8 cellular contexts compared by ENCODE assay signal in the genomic region with DNA sequence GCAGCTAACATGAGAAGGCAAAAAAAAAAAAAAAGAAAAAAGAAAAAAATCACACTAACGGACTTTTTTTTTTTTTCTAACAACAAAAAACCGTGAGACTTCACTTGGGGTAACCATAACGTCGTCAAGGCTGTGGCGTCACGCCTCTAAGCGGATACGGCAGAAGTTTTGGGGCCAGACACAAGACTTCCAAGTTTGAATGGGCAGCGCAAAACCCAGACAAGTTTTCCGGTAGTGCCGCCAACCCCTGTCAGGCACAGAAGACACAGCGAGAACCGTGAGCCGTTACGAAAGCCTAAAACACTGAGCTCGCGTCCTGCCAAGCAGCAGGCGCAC. TPM values are rescaled to one million over a fixed set of nuclear protein-coding genes. Genes with fewer than 3 reads are reported as not detected.
DNase-seq lines count a peak whose midpoint lies in the region; ATAC-seq and TF ChIP-seq lines count a peak whose summit lies in the region.

No MANE protein-coding gene starts in this region.

- POLR2A ChIA-PET in IMR-90 (lab: Charles Lee; ENCODE audit: unreplicated experiment), result no interaction called here

- dilution Hi-C loops in IMR-90 (cut with HindIII; ENCODE audit: low sequenced_read_pairs, unreplicated experiment), result no loop called here

- H3K36me3 ChIP-seq in IMR-90 (ENCODE audit: control insufficient read depth, insufficient read depth, low read length) (peaks cover 3% of the 10 kb centered on the region), brain microvascular endothelial cell (replicated peaks) (no peaks in the 10 kb centered on the region), mesenchymal stem cell (ENCODE audit: control insufficient read depth in 1 of 2, insufficient read depth in 2 of 2, low read depth in 1 of 2, low read length in 2 of 2) (peaks cover 0 to 10% of the 10 kb centered on the region in 2 experiments), aorta (ENCODE audit: control insufficient read depth in 1 of 2, insufficient read depth in 2 of 2, low read length in 1 of 2) (no peaks in the 10 kb centered on the region)

- DNase-seq in IMR-90 (no peak), brain microvascular endothelial cell (no peak), mesenchymal stem cell (no peak), aorta (no peak), GOT3 (lab: John Stamatoyannopoulos, UW) (no peak), hepatic stellate cell (ENCODE audit: low spot score) (no peak)

- no peak overlapping the region for H2BK20ac ChIP-seq in IMR-90 (ENCODE audit: low read depth, low read length)

- peak; percentile 35 for ATAC-seq in GM21423 (IDR thresholded peaks at IDR 0.05; ENCODE audit: unreplicated experiment)
- ATAC-seq in IMR-90 (ENCODE audit: low read depth), result peak; percentile 41
- ATAC-seq in aorta (ENCODE audit: low FRiP score), result peak; percentile 63

- H2BK12ac ChIP-seq in mesenchymal stem cell (ENCODE audit: low read length in 2 of 2), result no peak overlapping the region

- peak overlapping the region; percentile 61 for H3K4ac ChIP-seq in IMR-90 (ENCODE audit: low read depth, low read length)
- H3K4ac ChIP-seq in mesenchymal stem cell (ENCODE audit: low read depth in 1 of 2, low read length in 2 of 2), result no peak overlapping the region

- 4% methylated on average over 7 of the region's 18 CpGs; no CpG with 5 or more reads in 1 of the 2 experiments for WGBS in IMR-90 (ENCODE audit: extremely low coverage in 2 of 2, insufficient read length in 1 of 2), 2 experiments
- WGBS in mesenchymal stem cell, result 0% methylated on average over 18 of the region's 18 CpGs
- WGBS in aorta, 2 donors, result 0% methylated on average over 18 of the region's 18 CpGs

- CTCF ChIA-PET in IMR-90 (lab: Yijun Ruan, JAX), result no interaction called here

- H3K18ac ChIP-seq in IMR-90 (ENCODE audit: low read depth, low read length), result no peak overlapping the region
- peak overlapping the region in 1 of 2 experiments; percentile 82 for H3K18ac ChIP-seq in mesenchymal stem cell (ENCODE audit: low read depth in 1 of 2, low read length in 2 of 2)

- no peak for TF ChIP-seq RAD21 in IMR-90 (IDR thresholded peaks at IDR 0.05; ENCODE audit: low read length)

- peak overlapping the region; percentile 7; the same call in 1 of the 2 replicates for H2BK120ac ChIP-seq in IMR-90 (ENCODE audit: low read depth, low read length)
- no peak overlapping the region for H2BK120ac ChIP-seq in mesenchymal stem cell (ENCODE audit: low read depth, low read length)

- H4K5ac ChIP-seq in IMR-90 (ENCODE audit: low read depth, low read length), result peak overlapping the region; percentile 10; the same call in 1 of the 2 replicates

- intact Hi-C loops in IMR-90 (cut with micrococcal nuclease) (no loop called here), aorta (cut with DNase I) (no loop called here)

- H2BK5ac ChIP-seq in IMR-90 (ENCODE audit: low read depth, low read length, poor library complexity, severe bottlenecking), result peak overlapping the region; percentile 26
- no peak overlapping the region for H2BK5ac ChIP-seq in mesenchymal stem cell (ENCODE audit: low read depth, low read length, poor library complexity, severe bottlenecking)

- H3K4me3 ChIP-seq in IMR-90 (ENCODE audit: insufficient read depth, low read depth, low read length), result peak overlapping the region; percentile 63
- H3K4me3 ChIP-seq in brain microvascular endothelial cell (ENCODE audit: low read depth, low read length), result peak overlapping the region; percentile 90
- peak overlapping the region; percentile 99 to 100 for H3K4me3 ChIP-seq in mesenchymal stem cell (ENCODE audit: insufficient read depth in 1 of 2, low read depth in 1 of 2, low read length in 2 of 2)
- peak overlapping the region; percentile 29 to 57 for H3K4me3 ChIP-seq in aorta (ENCODE audit: low read length in 2 of 2)

- H2AK9ac ChIP-seq in IMR-90 (replicated peaks; ENCODE audit: low read depth, low read length, poor library complexity), result peak overlapping the region; percentile 90

- no peaks in the 10 kb centered on the region for H3K9me1 ChIP-seq in IMR-90 (ENCODE audit: insufficient read depth, low read length)

- in situ Hi-C loops in IMR-90 (cut with MboI; ENCODE audit: low sequenced_read_pairs), result no loop called here
- in situ Hi-C loops in brain microvascular endothelial cell (cut with HindIII; ENCODE audit: low pct_ligation_motif_present, low sequenced_read_pairs), result no loop called here

- H2BK15ac ChIP-seq in IMR-90 (ENCODE audit: low read depth, low read length) (peak overlapping the region; percentile 62; the same call in 1 of the 3 replicates), mesenchymal stem cell (ENCODE audit: low read depth, poor library complexity, severe bottlenecking) (peak overlapping the region; percentile 84)

- peak overlapping the region; percentile 94 for H3K27ac ChIP-seq in C4-2B
- peak overlapping the region; percentile 69 for H3K27ac ChIP-seq in IMR-90 (ENCODE audit: insufficient read depth, low read length)
- peak overlapping the region; percentile 92 for H3K27ac ChIP-seq in brain microvascular endothelial cell
- H3K27ac ChIP-seq in mesenchymal stem cell (ENCODE audit: low read length, poor library complexity, severe bottlenecking), result peak overlapping the region; percentile 82
- peak overlapping the region in 1 of 2 donors; percentile 54 for H3K27ac ChIP-seq in aorta (ENCODE audit: low read depth in 1 of 2, low read length in 2 of 2)

- H3K27me3 ChIP-seq in IMR-90 (ENCODE audit: control insufficient read depth, insufficient read depth, low read length) (no peaks in the 10 kb centered on the region), brain microvascular endothelial cell (replicated peaks) (no peaks in the 10 kb centered on the region), mesenchymal stem cell (ENCODE audit: control insufficient read depth in 1 of 2, insufficient read depth in 1 of 2, low read length in 2 of 2) (no peaks in the 10 kb centered on the region), aorta (ENCODE audit: control insufficient read depth in 1 of 2, insufficient read depth in 2 of 2, low read length in 1 of 2) (no peaks in the 10 kb centered on the region)

- TF ChIP-seq POLR2A in IMR-90 (IDR thresholded peaks at IDR 0.05; ENCODE audit: low read depth, low read length), result no peak

- H2AFZ ChIP-seq in IMR-90 (replicated peaks; ENCODE audit: low read length, poor library complexity) (peak overlapping the region; percentile 98), mesenchymal stem cell (ENCODE audit: low read depth, low read length) (peak overlapping the region; percentile 94)

- H3K23ac ChIP-seq in IMR-90 (ENCODE audit: low read depth, low read length) (peak overlapping the region; percentile 40; the same call in 1 of the 2 replicates), mesenchymal stem cell (ENCODE audit: low read length in 2 of 2) (no peak overlapping the region)

- peak overlapping the region; percentile 45; the same call in 1 of the 2 replicates for H3K56ac ChIP-seq in IMR-90 (ENCODE audit: extremely low read depth, insufficient read depth, low read length)

- H3K9ac ChIP-seq in IMR-90 (ENCODE audit: low read depth, low read length), result peak overlapping the region; percentile 64
- peak overlapping the region; percentile 97 for H3K9ac ChIP-seq in mesenchymal stem cell (ENCODE audit: low read length)

- peaks cover 26% of the 10 kb centered on the region for H4K20me1 ChIP-seq in IMR-90 (ENCODE audit: insufficient read depth, low read length)

- BruUV-seq in IMR-90 (replicated peaks; lab: Mats Ljungman, UMichigan), result no TSS peak

- H3K4me2 ChIP-seq in IMR-90 (ENCODE audit: low read depth, low read length) (peak overlapping the region; percentile 51), mesenchymal stem cell (ENCODE audit: low read length, poor library complexity, severe bottlenecking) (peak overlapping the region; percentile 66)

- TF ChIP-seq CTCF in C4-2B (conservative IDR thresholded peaks at IDR 0.05) (no peak), IMR-90 (conservative IDR thresholded peaks at IDR 0.05; ENCODE audit: low read depth, low read length) (no peak), brain microvascular endothelial cell (IDR thresholded peaks at IDR 0.05; ENCODE audit: low read depth, low read length, missing control alignments) (no peak)

- H3K4me1 ChIP-seq in IMR-90 (ENCODE audit: control insufficient read depth, insufficient read depth, low read length) (no peaks in the 10 kb centered on the region), mesenchymal stem cell (ENCODE audit: control insufficient read depth, insufficient read depth, low read depth, low read length) (peaks cover 1% of the 10 kb centered on the region), aorta (ENCODE audit: control insufficient read depth in 1 of 2, insufficient read depth in 2 of 2, low read length in 2 of 2) (peaks cover 0 to 3% of the 10 kb centered on the region in 2 donors)

- H3K9me3 ChIP-seq in IMR-90 (ENCODE audit: control insufficient read depth, insufficient read depth, low read length), result no peaks in the 10 kb centered on the region
- no peaks in the 10 kb centered on the region for H3K9me3 ChIP-seq in mesenchymal stem cell (ENCODE audit: control insufficient read depth, low read length)
- no peaks in the 10 kb centered on the region for H3K9me3 ChIP-seq in aorta (ENCODE audit: control insufficient read depth, low read length)

- peak overlapping the region; percentile 2 to 93; a peak in 3 of 4 replicates for H4K8ac ChIP-seq in IMR-90 (ENCODE audit: low read depth in 2 of 2, low read length in 2 of 2)
- H4K8ac ChIP-seq in mesenchymal stem cell (ENCODE audit: low read length), result no peak overlapping the region

- H4K91ac ChIP-seq in IMR-90 (ENCODE audit: insufficient read depth, low read depth, low read length), result peak overlapping the region; percentile 67; the same call in 1 of the 2 replicates
- H4K91ac ChIP-seq in mesenchymal stem cell (ENCODE audit: low read length), result no peak overlapping the region

- H2AK5ac ChIP-seq in IMR-90 (ENCODE audit: low read depth, low read length) (no peak overlapping the region), mesenchymal stem cell (ENCODE audit: low read length, severe bottlenecking) (no peak overlapping the region)

- H3K14ac ChIP-seq in IMR-90 (replicated peaks; ENCODE audit: low read depth, low read length) (0 out of 2 replicates have a peak overlapping the region, but pooled peaks have one; percentile 6), mesenchymal stem cell (ENCODE audit: low read length in 2 of 2) (no peak overlapping the region)

- H3K79me1 ChIP-seq in IMR-90 (ENCODE audit: low read depth in 1 of 2, low read length in 2 of 2) (peaks cover 4 to 8% of the 10 kb centered on the region in 2 experiments; a peak in 2 of 4 replicates), mesenchymal stem cell (replicated peaks; ENCODE audit: low read length, poor library complexity, severe bottlenecking) (no peaks in the 10 kb centered on the region)

TF ChIP-seq in IMR-90, 13 proteins besides CTCF, POLR2A, EP300 and RAD21 (continues in another document):
- TF ChIP-seq NFE2L2 (IDR thresholded peaks at IDR 0.05; ENCODE audit: low read depth, low read length) (no peak), RCOR1 (IDR thresholded peaks at IDR 0.05; ENCODE audit: insufficient replicate concordance, low read length) (no peak)

RNA-seq across cellular contexts. Expression of a gene that starts 0.6 kb away (rescaled TPM):
- total RNA-seq in IMR-90 (2012; rRNA removed) (14.7 and 28.6 TPM in 2 replicates), aorta (10 to 100 TPM; 39.0 to 43.3 TPM)
- polyA plus RNA-seq in IMR-90 (2012; rRNA removed) (8.6 and 11.5 TPM in 2 replicates), aorta (10 to 100 TPM; 12.5 to 15.8 TPM)
- 2.9 and 3.6 TPM in 2 replicates for polyA plus RNA-seq in IMR-90 (2012; cell fraction: cytosol; rRNA removed)
- 4.7 and 9.8 TPM in 2 replicates for polyA plus RNA-seq in IMR-90 (2012; cell fraction: nucleus; rRNA removed; ENCODE audit: low replicate concordance)
- 35.7 TPM for polyA plus RNA-seq in mesenchymal stem cell (2013, experiment 1 of 2)
- 36.7 TPM for polyA plus RNA-seq in mesenchymal stem cell (2013, experiment 2 of 2)

Comparison
In these comparisons a context has a peak if more than half of its experiments do, and no peak if none do; other contexts are left out.
1. H3K4me3 ChIP-seq: peak in every context shown above with its lines; median percentile 100 in mesenchymal stem cell; 90 in brain microvascular endothelial cell; 63 in IMR-90; 43 in aorta.